Comparison of ENCODE assay signal across 8 cellular contexts in genomic region chr22:20084547-20085413, GRCh38. TPM values are rescaled to one million over a fixed set of nuclear protein-coding genes. Genes with fewer than 3 reads are reported as not detected.
DNase-seq lines count a peak whose midpoint lies in the region; ATAC-seq and TF ChIP-seq lines count a peak whose summit lies in the region.

No MANE protein-coding gene starts in this region.

- H3K23ac ChIP-seq in H9 (ENCODE audit: insufficient read length, low read depth, low read length) = no peak overlapping the region

- intact Hi-C loops in CD14-positive monocyte (cut with micrococcal nuclease) = loop anchor here in 1 of 2 donors (5.0 kb wide), 1 partner anchor 62 kb away; the partner anchor contains the start of gene TANGO2
- intact Hi-C loops in right lobe of liver (cut with DNase I) = no loop called here

- H3K23me2 ChIP-seq in H9 (ENCODE audit: insufficient read length, low read depth, low read length, poor library complexity, severe bottlenecking) = peaks cover 8% of the 10 kb centered on the region

- H3K79me2 ChIP-seq in H9 (ENCODE audit: insufficient read depth, low read length) = peaks cover 35% of the 10 kb centered on the region

- DNase-seq in CD14-positive monocyte (ENCODE audit: low spot score) = peak; percentile 34
- peak; percentile 83 for DNase-seq in H9
- peak; percentile 76 to 92 (median 89) for DNase-seq in right lobe of liver
- no peak for DNase-seq in NCI-H2081 treated with DMSO at 0.1 percent for 48 hours (lab: John Stamatoyannopoulos, UW)
- DNase-seq in omental fat pad (ENCODE audit: low spot score) = no peak

- H3K4me3 Mint-ChIP-seq in CD14-positive monocyte = no peak overlapping the region
- peak overlapping the region in 1 of 2 experiments; percentile 2; a peak in 3 of 5 replicates for H3K4me3 Mint-ChIP-seq in H9
- H3K4me3 Mint-ChIP-seq in activated naive CD8-positive, alpha-beta T cell = no peak overlapping the region

- no peak overlapping the region for H3T11ph ChIP-seq in H9 (ENCODE audit: low read length)

- H4K91ac ChIP-seq in H9 (ENCODE audit: insufficient read length, low read depth, low read length) = no peak overlapping the region

- peak; percentile 36 for TF ChIP-seq CTCF in CD14-positive monocyte (IDR thresholded peaks at IDR 0.05)
- TF ChIP-seq CTCF in H9 (conservative IDR thresholded peaks at IDR 0.05) = peak; percentile 67
- peak; percentile 18 to 37 (median 28) for TF ChIP-seq CTCF in right lobe of liver (IDR thresholded peaks at IDR 0.05)
- TF ChIP-seq CTCF in omental fat pad (IDR thresholded peaks at IDR 0.05) = no peak

- WGBS in H9 (ENCODE audit: extremely low coverage, insufficient read length, low lambda C conversion rate) = no CpG with 5 or more reads among the region's 23 CpGs
- WGBS in right lobe of liver (ENCODE audit: insufficient coverage, low coverage, low lambda C conversion rate, missing lambda C conversion rate) = 31% methylated on average over 18 of the region's 23 CpGs

- no peak overlapping the region for H4K5ac ChIP-seq in H9 (ENCODE audit: insufficient read length, low read depth, low read length)

- H3K27ac Mint-ChIP-seq in CD14-positive monocyte = peak overlapping the region in 6 of 7 donors; percentile 33 to 78 (median 54)
- H3K27ac Mint-ChIP-seq in H9 = peak overlapping the region; percentile 34 to 86 (median 67); a peak in 5 of 7 replicates
- peak overlapping the region; percentile 58 for H3K27ac Mint-ChIP-seq in activated naive CD8-positive, alpha-beta T cell

- H3K56ac ChIP-seq in H9 (ENCODE audit: insufficient read length, low read depth, low read length) = no peak overlapping the region

- no peak overlapping the region for H2BK15ac ChIP-seq in H9 (ENCODE audit: low read depth, low read length)

- H2AFZ ChIP-seq in H9 (ENCODE audit: low read length) = no peak overlapping the region

- H3K18ac ChIP-seq in H9 (ENCODE audit: insufficient read length, low read depth, low read length) = no peak overlapping the region

- peaks cover 33% of the 10 kb centered on the region for H3K4me1 Mint-ChIP-seq in CD14-positive monocyte
- H3K4me1 Mint-ChIP-seq in H9 = peaks cover 37 to 46% of the 10 kb centered on the region in 2 experiments
- peaks cover 60% of the 10 kb centered on the region for H3K4me1 Mint-ChIP-seq in activated naive CD8-positive, alpha-beta T cell (ENCODE audit: low read depth)

- peaks cover 2 to 42% (median 23%) of the 10 kb centered on the region in 4 donors for H3K36me3 ChIP-seq in right lobe of liver

- H3K79me1 ChIP-seq in H9 (ENCODE audit: insufficient read depth, low read depth, low read length, poor library complexity, severe bottlenecking) = peaks cover 22% of the 10 kb centered on the region

- H2BK5ac ChIP-seq in H9 (ENCODE audit: insufficient read length, low read length) = no peak overlapping the region

- no peak overlapping the region for H2BK120ac ChIP-seq in H9 (ENCODE audit: low read depth, low read length, poor library complexity, severe bottlenecking)

- no peak overlapping the region for H3K14ac ChIP-seq in H9 (ENCODE audit: insufficient read depth, low read length)

- no peak overlapping the region for H3K4me3 ChIP-seq in right lobe of liver

- no peak overlapping the region for H2BK20ac ChIP-seq in H9 (ENCODE audit: low read depth, low read length, poor library complexity, severe bottlenecking)

- no peak overlapping the region for H2BK12ac ChIP-seq in H9 (ENCODE audit: insufficient read length, low read depth, low read length)

- H3K9me3 Mint-ChIP-seq in CD14-positive monocyte (no peaks in the 10 kb centered on the region), H9 (no peaks in the 10 kb centered on the region)
- H3K9me3 Mint-ChIP-seq in activated naive CD8-positive, alpha-beta T cell (ENCODE audit: low read depth) = no peaks in the 10 kb centered on the region

- ATAC-seq in right lobe of liver (peak; percentile 46 to 60 (median 56)), GM21381 (IDR thresholded peaks at IDR 0.05; ENCODE audit: unreplicated experiment) (no peak), HG03175 (IDR thresholded peaks at IDR 0.05; ENCODE audit: unreplicated experiment) (no peak), omental fat pad (ENCODE audit: low FRiP score) (no peak)

- H3K27me3 Mint-ChIP-seq in CD14-positive monocyte (ENCODE audit: low read depth in 3 of 3) (no peaks in the 10 kb centered on the region), H9 (ENCODE audit: low read depth) (no peaks in the 10 kb centered on the region)
- no peaks in the 10 kb centered on the region for H3K27me3 Mint-ChIP-seq in activated naive CD8-positive, alpha-beta T cell

- H3K9me3 ChIP-seq in H9 (ENCODE audit: control insufficient read depth, low read depth, low read length) (no peaks in the 10 kb centered on the region), right lobe of liver (no peaks in the 10 kb centered on the region)

- H3K27ac ChIP-seq in H9 (ENCODE audit: insufficient read length, low read depth, low read length) (no peak overlapping the region), right lobe of liver (peak overlapping the region in 2 of 3 donors; percentile 72 to 74)

- no peak overlapping the region for H2AK5ac ChIP-seq in H9 (ENCODE audit: insufficient read length, low read length)

- H4K8ac ChIP-seq in H9 (replicated peaks; ENCODE audit: insufficient read length, low read depth, low read length) = no peak overlapping the region

- H4K20me1 ChIP-seq in H9 (ENCODE audit: control insufficient read depth, insufficient read depth, insufficient read length) = peaks cover 6% of the 10 kb centered on the region

- peaks cover 2% of the 10 kb centered on the region; the same call in 1 of the 2 replicates for H3K4me1 ChIP-seq in H9 (ENCODE audit: insufficient read depth, low read length)
- peaks cover 0 to 46% (median 28%) of the 10 kb centered on the region in 4 donors for H3K4me1 ChIP-seq in right lobe of liver

- TF ChIP-seq POLR2A in right lobe of liver (IDR thresholded peaks at IDR 0.05) = no peak

- H3K4ac ChIP-seq in H9 (ENCODE audit: low read depth, low read length) = no peak overlapping the region

- peaks cover 47 to 51% of the 10 kb centered on the region in 2 donors for H3K36me3 Mint-ChIP-seq in CD14-positive monocyte
- peaks cover 40 to 71% (median 59%) of the 10 kb centered on the region in 3 experiments; a peak in 6 of 7 replicates for H3K36me3 Mint-ChIP-seq in H9 (ENCODE audit: insufficient read depth in 1 of 3, low read depth in 3 of 3)
- H3K36me3 Mint-ChIP-seq in activated naive CD8-positive, alpha-beta T cell = peaks cover 7% of the 10 kb centered on the region

- H3K9ac ChIP-seq in H9 (ENCODE audit: extremely low read depth, insufficient read length, low read length) = no peak overlapping the region

- H3K4me2 ChIP-seq in H9 (ENCODE audit: insufficient read depth, insufficient read length, low read length) = no peak overlapping the region

- H3K27me3 ChIP-seq in H9 (ENCODE audit: insufficient read depth, low read length) = no peaks in the 10 kb centered on the region
- no peaks in the 10 kb centered on the region for H3K27me3 ChIP-seq in right lobe of liver

RNA-seq across cellular contexts. Expression of gene DGCR8, which starts 4.7 kb away (rescaled TPM):
- 1 to 10 TPM; 1.2 to 1.4 TPM for polyA plus RNA-seq in CD14-positive monocyte
- total RNA-seq in H9 (2021) (71.2 and 74.5 TPM in 2 replicates), right lobe of liver (10 to 100 TPM; 11.4 to 27.2 (median 16.1) TPM), omental fat pad (10 to 100 TPM; 16.9 to 33.5 (median 24.1) TPM)

RNA-seq across cellular contexts. Expression of gene RANBP1, which starts 31.1 kb away (rescaled TPM):
- polyA plus RNA-seq in CD14-positive monocyte = 10 to 100 TPM; 45.0 to 47.4 TPM
- total RNA-seq in H9 (2021) (522 and 531 TPM in 2 replicates), right lobe of liver (100 to 1,000 TPM in 2 of 6 experiments, 10 to 100 TPM in 4; 39.5 to 224 (median 52.2) TPM), omental fat pad (100 to 1,000 TPM; 146 to 285 (median 159) TPM)

RNA-seq across cellular contexts. Expression of gene TRMT2A, which starts 32.2 kb away (rescaled TPM):
- polyA plus RNA-seq in CD14-positive monocyte = 10 to 100 TPM; 20.1 to 23.5 TPM
- total RNA-seq in H9 (2021) (58.2 and 65.0 TPM in 2 replicates), right lobe of liver (10 to 100 TPM; 26.9 to 54.6 (median 29.1) TPM), omental fat pad (10 to 100 TPM; 32.4 to 58.5 (median 49.0) TPM)

RNA-seq across cellular contexts. Expression of gene ZDHHC8, which starts 46.8 kb away (rescaled TPM):
- 1 to 10 TPM in 1 of 2 donors, under 1 TPM in 1; 0.73 to 1.1 TPM for polyA plus RNA-seq in CD14-positive monocyte
- total RNA-seq in H9 (2021) = 47.3 and 51.7 TPM in 2 replicates
- 10 to 100 TPM; 11.4 to 39.0 (median 28.7) TPM for total RNA-seq in right lobe of liver
- total RNA-seq in omental fat pad = 10 to 100 TPM in 3 of 4 donors, 1 to 10 TPM in 1; 9.5 to 23.3 (median 16.4) TPM

Comparison
In these comparisons a context has a peak if more than half of its experiments do, and no peak if none do; other contexts are left out.
1. DNase-seq: peak in CD14-positive monocyte (single experiment), H9 (single experiment) and right lobe of liver (3 of 3); none in NCI-H2081 treated with DMSO at 0.1 percent for 48 hours (single experiment) and omental fat pad (single experiment).
2. CTCF ChIP-seq: peak in CD14-positive monocyte (single experiment), H9 (single experiment) and right lobe of liver (4 of 4); none in omental fat pad (0 of 3).
3. ATAC-seq: peak in right lobe of liver (4 of 4); none in GM21381 (single experiment), HG03175 (single experiment) and omental fat pad (single experiment).
4. Peak in every context shown above with its lines, with median percentiles within 50 percentile points of each other: H3K27ac Mint-ChIP-seq.